8 cellular contexts compared by ENCODE assay signal in genomic region chr14:67941456-67942018, GRCh38.
DNase-seq lines count a peak whose midpoint lies in the region; ATAC-seq and TF ChIP-seq lines count a peak whose summit lies in the region.

No MANE protein-coding gene starts in this region.

- TF ChIP-seq CTCF in chondrocyte (IDR thresholded peaks at IDR 0.05) (no peak), spleen (IDR thresholded peaks at IDR 0.05 in 8 of 11, conservative IDR thresholded peaks at IDR 0.05 in 3 of 11) (no peak)

- H3K27ac Mint-ChIP-seq in chondrocyte (ENCODE audit: unreplicated experiment) = peak overlapping the region; percentile 87

- WGBS in spleen, 5 donors = 53 to 63% (median 58%) methylated on average over 1 of the region's 1 CpG

- no peak overlapping the region for H3K4me3 Mint-ChIP-seq in chondrocyte (ENCODE audit: unreplicated experiment)

- TF ChIP-seq POLR2A in spleen (IDR thresholded peaks at IDR 0.05) = no peak

- no peaks in the 10 kb centered on the region for H3K9me3 Mint-ChIP-seq in chondrocyte (ENCODE audit: low read depth)

- no peaks in the 10 kb centered on the region for H3K9me3 ChIP-seq in spleen

- H3K36me3 Mint-ChIP-seq in chondrocyte (ENCODE audit: low read depth) = no peaks in the 10 kb centered on the region

- no peaks in the 10 kb centered on the region for H3K27me3 Mint-ChIP-seq in chondrocyte (ENCODE audit: low read depth)

- no peak overlapping the region for H3K4me3 ChIP-seq in spleen

- ATAC-seq in HG02610 (IDR thresholded peaks at IDR 0.05; ENCODE audit: unreplicated experiment) = no peak
- no peak for ATAC-seq in HG02840 (IDR thresholded peaks at IDR 0.05; ENCODE audit: low FRiP score, unreplicated experiment)
- no peak for ATAC-seq in HG02981 (IDR thresholded peaks at IDR 0.05; ENCODE audit: unreplicated experiment)

- H3K4me1 Mint-ChIP-seq in chondrocyte (ENCODE audit: low read depth) = peaks cover 54% of the 10 kb centered on the region

- DNase-seq in HT1080 (ENCODE audit: low read depth) (peak; percentile 5), chondrocyte (ENCODE audit: low spot score) (no peak), kidney tubule cell (ENCODE audit: low spot score) (peak; percentile 3), spleen (no peak), NCI-H446 treated with DMSO at 0.1 percent for 48 hours (lab: John Stamatoyannopoulos, UW) (no peak)

- no peaks in the 10 kb centered on the region for H3K27me3 ChIP-seq in spleen (replicated peaks in 1 of 7)

- intact Hi-C loops in spleen (cut with DNase I; ENCODE audit: low total_unique reads) = no loop called here

- H3K36me3 ChIP-seq in spleen = no peaks in the 10 kb centered on the region

- peaks cover 0 to 38% (median 10%) of the 10 kb centered on the region in 6 donors for H3K4me1 ChIP-seq in spleen

- H3K27ac ChIP-seq in spleen = peak overlapping the region in 6 of 8 donors; percentile 5 to 48 (median 34)

Comparison
In these comparisons a context has a peak if more than half of its experiments do, and no peak if none do; other contexts are left out.
1. DNase-seq: peak in HT1080 (single experiment) and kidney tubule cell (single experiment); none in chondrocyte (single experiment), spleen (single experiment) and NCI-H446 treated with DMSO at 0.1 percent for 48 hours (single experiment).